ENCODE assay signal across 9 cellular contexts in the genomic region with DNA sequence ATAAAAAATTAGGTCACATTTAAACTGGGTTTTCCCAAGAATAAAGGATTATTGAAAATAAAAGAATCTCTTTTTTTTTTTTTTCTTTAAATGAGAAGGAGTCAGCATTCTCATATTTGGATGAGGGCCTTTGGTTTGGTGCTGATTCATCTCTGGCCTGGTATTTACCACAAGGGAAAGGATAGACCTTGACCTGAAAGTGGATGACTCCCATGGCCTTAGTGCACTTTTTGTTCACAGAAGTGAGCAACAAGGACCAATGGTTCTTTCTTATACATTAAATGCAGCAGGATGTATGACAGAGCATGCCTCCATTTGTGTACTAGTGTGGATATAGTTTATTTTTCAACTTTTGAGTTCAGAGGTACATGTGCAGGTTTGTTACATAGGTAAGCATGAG. TPM values are rescaled to one million over a fixed set of nuclear protein-coding genes. Genes with fewer than 3 reads are reported as not detected.
A peak's percentile ranks its signal among the peaks of the same experiment; 100 is the strongest.
DNase-seq lines count a peak whose midpoint lies in the region; ATAC-seq and TF ChIP-seq lines count a peak whose summit lies in the region.
"Had no signal": no experiment of that assay in that cellular context is flagged by ENCODE, and none has a peak within 500 bp of the region (broad histone marks: within the 10 kb centered on the region; RNA-seq: fewer than 3 reads in every experiment).

No MANE protein-coding gene starts in this region.

- H3K4me1 Mint-ChIP-seq in T-helper 17 cell: peaks cover 34% of the 10 kb centered on the region
- H3K4me1 Mint-ChIP-seq in CD4-positive, alpha-beta T cell (ENCODE audit: low read depth): peaks cover 75% of the 10 kb centered on the region

- no peak overlapping the region for H3K4me3 Mint-ChIP-seq in T-helper 17 cell
- no peak overlapping the region for H3K4me3 Mint-ChIP-seq in CD4-positive, alpha-beta T cell

- CTCF ChIA-PET in CD4-positive, alpha-beta T cell (lab: Charles Lee): no interaction called here

- no peak for TF ChIP-seq CTCF in CD4-positive, alpha-beta T cell (IDR thresholded peaks at IDR 0.05)

- peak overlapping the region; percentile 67 for H3K27ac Mint-ChIP-seq in T-helper 17 cell
- H3K27ac Mint-ChIP-seq in CD4-positive, alpha-beta T cell: no peak overlapping the region

- DNase-seq in stimulated activated CD8-positive, alpha-beta memory T cell treated with anti-CD3 and anti-CD28 coated beads, Interleukin-15, amount 100 ng/mL, for 48 hours (ENCODE audit: low read depth in 2 of 2): peak; percentile 7 to 25
- no peak for DNase-seq in stimulated activated CD8-positive, alpha-beta memory T cell treated with anti-CD3 and anti-CD28 coated beads, Interleukin-4, amount 100 ng/mL, for 48 hours
- DNase-seq in T-helper 17 cell (no peak), stromal cell of bone marrow (ENCODE audit: low read depth) (peak; percentile 32), head of caudate nucleus (no peak), GM19238 (ENCODE audit: insufficient read length, low spot score) (no peak)
- DNase-seq in CD4-positive, alpha-beta T cell: no peak
- DNase-seq: Calu3 had no signal

- ATAC-seq in HG02852 (IDR thresholded peaks at IDR 0.05; ENCODE audit: unreplicated experiment) (peak; percentile 80), T-helper 17 cell (no peak)
- ATAC-seq in CD4-positive, alpha-beta T cell (ENCODE audit: poor library complexity): no peak

- H3K9me3 Mint-ChIP-seq in CD4-positive, alpha-beta T cell: no peaks in the 10 kb centered on the region

- intact Hi-C loops in CD4-positive, alpha-beta T cell (cut with DNase I, micrococcal nuclease): no loop called here
- intact Hi-C loops in head of caudate nucleus (cut with DNase I): no loop called here

- no peaks in the 10 kb centered on the region for H3K9me3 ChIP-seq in T-helper 17 cell (ENCODE audit: control insufficient read depth, low read length, poor library complexity, severe bottlenecking)
- no peaks in the 10 kb centered on the region for H3K9me3 ChIP-seq in CD4-positive, alpha-beta T cell (ENCODE audit: control insufficient read depth, low read length)

- POLR2A ChIA-PET in CD4-positive, alpha-beta T cell (lab: Charles Lee): no interaction called here

- H3K27me3 Mint-ChIP-seq in T-helper 17 cell: no peaks in the 10 kb centered on the region
- no peaks in the 10 kb centered on the region for H3K27me3 Mint-ChIP-seq in CD4-positive, alpha-beta T cell

- no peak overlapping the region for H3K27ac ChIP-seq in CD4-positive, alpha-beta T cell (ENCODE audit: low read depth, low read length)

- H3K27me3 ChIP-seq in CD4-positive, alpha-beta T cell (ENCODE audit: control insufficient read depth, insufficient read depth, low read length): no peaks in the 10 kb centered on the region

- H3K36me3 Mint-ChIP-seq in T-helper 17 cell (ENCODE audit: low read depth): no peaks in the 10 kb centered on the region
- H3K36me3 Mint-ChIP-seq in CD4-positive, alpha-beta T cell (ENCODE audit: low read depth): peaks cover 45% of the 10 kb centered on the region

RNA-seq across cellular contexts. Expression of a gene that starts 6.9 kb away (rescaled TPM):
- 10 to 100 TPM; 42.5 to 46.9 TPM for total RNA-seq in T-helper 17 cell
- 10 to 100 TPM; 33.9 to 41.7 TPM for total RNA-seq in CD4-positive, alpha-beta T cell

RNA-seq across cellular contexts. Expression of a gene that starts 32.2 kb away (rescaled TPM):
- 1 to 10 TPM; 2.2 to 4.4 TPM for total RNA-seq in T-helper 17 cell
- 1 to 10 TPM; 3.2 to 3.3 TPM for total RNA-seq in CD4-positive, alpha-beta T cell

Comparison
In these comparisons a context has a peak if more than half of its experiments do, and no peak if none do; other contexts are left out.
1. DNase-seq: peak in stimulated activated CD8-positive, alpha-beta memory T cell treated with anti-CD3 and anti-CD28 coated beads, Interleukin-15, amount 100 ng/mL, for 48 hours (2 of 2) and stromal cell of bone marrow (single experiment); none in stimulated activated CD8-positive, alpha-beta memory T cell treated with anti-CD3 and anti-CD28 coated beads, Interleukin-4, amount 100 ng/mL, for 48 hours (single experiment), T-helper 17 cell (0 of 3), CD4-positive, alpha-beta T cell (0 of 10), head of caudate nucleus (0 of 42) and GM19238 (single experiment).